ENCODE assay signal across 8 cellular contexts in the genomic region with DNA sequence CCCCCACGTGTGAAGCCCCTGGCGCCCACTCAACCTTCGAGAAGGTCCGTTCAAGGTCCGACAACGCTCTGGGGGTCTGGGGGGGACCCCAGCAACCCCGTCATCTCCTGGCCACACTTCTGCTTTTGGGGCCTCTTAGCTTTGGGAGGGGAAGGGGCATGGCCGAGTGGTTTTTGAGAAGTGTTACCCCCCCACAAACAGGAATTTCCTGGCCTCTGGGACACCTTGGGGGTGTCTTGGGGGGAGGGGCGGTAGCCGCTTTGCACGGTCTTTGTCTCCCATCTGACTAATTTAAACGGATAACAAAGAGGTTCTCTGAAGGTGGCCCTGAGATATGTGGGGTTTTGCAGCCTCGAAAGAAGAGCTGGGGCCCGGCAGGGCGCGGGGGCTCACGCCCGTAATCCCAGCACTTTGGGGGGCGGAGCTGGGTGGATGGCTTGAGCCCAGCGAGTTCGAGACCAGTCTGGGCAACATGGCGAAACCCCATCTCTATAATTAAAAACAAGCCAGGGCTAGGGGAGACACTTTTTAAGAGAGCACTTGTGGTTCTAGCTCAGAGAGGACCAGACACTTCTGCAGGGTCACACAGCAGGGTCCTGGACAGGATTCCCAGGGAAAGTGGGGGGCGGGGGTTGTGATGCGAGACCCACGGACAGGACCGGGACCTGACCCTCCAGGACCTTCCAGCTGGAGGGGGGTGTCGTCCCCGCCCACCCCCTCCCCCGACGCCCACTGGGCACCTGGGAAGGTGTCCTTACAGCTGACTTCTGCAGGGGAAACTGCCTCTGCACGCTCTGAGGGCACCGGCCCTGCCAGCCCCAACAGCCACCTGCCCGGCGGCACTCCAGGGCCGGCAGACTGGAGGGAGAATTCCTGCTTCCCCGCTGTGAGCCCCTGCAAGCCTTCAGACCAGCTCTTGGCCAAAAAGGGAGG. TPM values are rescaled to one million over a fixed set of nuclear protein-coding genes. Genes with fewer than 3 reads are reported as not detected.
DNase-seq lines count a peak whose midpoint lies in the region; ATAC-seq and TF ChIP-seq lines count a peak whose summit lies in the region.

No MANE protein-coding gene starts in this region.

- peaks cover 60% of the 10 kb centered on the region for H3K79me2 ChIP-seq in smooth muscle cell (ENCODE audit: low read depth)

- H2AFZ ChIP-seq in smooth muscle cell (ENCODE audit: low read depth) = no peak overlapping the region

- H3K36me3 ChIP-seq in KOPT-K1 (ENCODE audit: insufficient read depth, low read length) = peaks cover 3% of the 10 kb centered on the region
- H3K36me3 ChIP-seq in iPS DF 6.9 (ENCODE audit: control insufficient read depth, insufficient read depth, low read length) = peaks cover 4% of the 10 kb centered on the region
- no peaks in the 10 kb centered on the region for H3K36me3 ChIP-seq in smooth muscle cell (ENCODE audit: low read depth)

- no peaks in the 10 kb centered on the region for H3K9me3 Mint-ChIP-seq in activated naive CD8-positive, alpha-beta T cell treated with anti-CD3 and anti-CD28 coated beads, Interleukin-2, amount 50 U/mL, for 24 hours

- DNase-seq in ELR (ENCODE audit: low read depth) (peak; percentile 53), iPS DF 6.9 (ENCODE audit: low read depth, low spot score) (no peak), smooth muscle cell (lab: John Stamatoyannopoulos, UW; ENCODE audit: unreplicated experiment) (no peak), iPS-NIHi7 (ENCODE audit: extremely low spot score) (no peak), mucosa of gallbladder (ENCODE audit: low spot score) (no peak)
- peak; percentile 57 for DNase-seq in activated naive CD8-positive, alpha-beta T cell treated with anti-CD3 and anti-CD28 coated beads, Interleukin-2, amount 50 U/mL, for 24 hours

- H4K20me1 ChIP-seq in smooth muscle cell (ENCODE audit: low read depth) = peaks cover 56% of the 10 kb centered on the region

- peaks cover 9% of the 10 kb centered on the region for H3F3A ChIP-seq in smooth muscle cell (ENCODE audit: low read depth)

- TF ChIP-seq CTCF in smooth muscle cell (IDR thresholded peaks at IDR 0.05; ENCODE audit: borderline replicate concordance, insufficient read depth, poor library complexity, severe bottlenecking) = no peak

- H3K36me3 Mint-ChIP-seq in activated naive CD8-positive, alpha-beta T cell treated with anti-CD3 and anti-CD28 coated beads, Interleukin-2, amount 50 U/mL, for 24 hours (ENCODE audit: low read depth) = peaks cover 3% of the 10 kb centered on the region

- no peaks in the 10 kb centered on the region for H3K9me3 ChIP-seq in KOPT-K1 (ENCODE audit: insufficient read depth, low read length, poor library complexity, severe bottlenecking)
- H3K9me3 ChIP-seq in iPS DF 6.9 (ENCODE audit: control insufficient read depth, insufficient read depth, low read length) = no peaks in the 10 kb centered on the region
- H3K9me3 ChIP-seq in smooth muscle cell (replicated peaks; ENCODE audit: low read depth) = no peaks in the 10 kb centered on the region

- peak overlapping the region; percentile 76 for H3K27ac ChIP-seq in KOPT-K1 (ENCODE audit: low read depth, low read length, poor library complexity, severe bottlenecking)
- H3K27ac ChIP-seq in iPS DF 6.9 (ENCODE audit: low read length) = no peak overlapping the region
- peak overlapping the region; percentile 95 for H3K27ac ChIP-seq in smooth muscle cell (ENCODE audit: low read depth)

- H3K4me3 Mint-ChIP-seq in activated naive CD8-positive, alpha-beta T cell treated with anti-CD3 and anti-CD28 coated beads, Interleukin-2, amount 50 U/mL, for 24 hours = peak overlapping the region; percentile 83

- H3K4me3 ChIP-seq in iPS DF 6.9 (ENCODE audit: low read length) (peak overlapping the region; percentile 86), smooth muscle cell (peak overlapping the region; percentile 98)

- no peaks in the 10 kb centered on the region for H3K27me3 Mint-ChIP-seq in activated naive CD8-positive, alpha-beta T cell treated with anti-CD3 and anti-CD28 coated beads, Interleukin-2, amount 50 U/mL, for 24 hours

- no CpG with 5 or more reads among the region's 36 CpGs for WGBS in iPS DF 6.9 (ENCODE audit: insufficient coverage, insufficient read length)
- 2% methylated on average over 28 of the region's 36 CpGs for WGBS in smooth muscle cell (ENCODE audit: low lambda C conversion rate)

- peak overlapping the region; percentile 90 for H3K9ac ChIP-seq in smooth muscle cell (ENCODE audit: low read depth)

- H3K4me1 ChIP-seq in iPS DF 6.9 (ENCODE audit: control insufficient read depth, insufficient read depth, low read length) (0 out of 2 replicates have a peak, but pooled peaks cover 1% of the 10 kb centered on the region), smooth muscle cell (ENCODE audit: low read depth) (peaks cover 20% of the 10 kb centered on the region)

- no peaks in the 10 kb centered on the region for H3K27me3 ChIP-seq in iPS DF 6.9 (ENCODE audit: control insufficient read depth, insufficient read depth, low read length)
- H3K27me3 ChIP-seq in smooth muscle cell (ENCODE audit: low read depth) = no peaks in the 10 kb centered on the region

- peak; percentile 21 for ATAC-seq in activated naive CD8-positive, alpha-beta T cell treated with anti-CD3 and anti-CD28 coated beads, Interleukin-2, amount 50 U/mL, for 24 hours
- ATAC-seq in HG02870 (IDR thresholded peaks at IDR 0.05; ENCODE audit: unreplicated experiment) = no peak

- peak overlapping the region; percentile 41 for H3K27ac Mint-ChIP-seq in activated naive CD8-positive, alpha-beta T cell treated with anti-CD3 and anti-CD28 coated beads, Interleukin-2, amount 50 U/mL, for 24 hours

- H3K4me1 Mint-ChIP-seq in activated naive CD8-positive, alpha-beta T cell treated with anti-CD3 and anti-CD28 coated beads, Interleukin-2, amount 50 U/mL, for 24 hours = peaks cover 23% of the 10 kb centered on the region

- peak overlapping the region; percentile 99 for H3K4me2 ChIP-seq in smooth muscle cell

RNA-seq across cellular contexts. Expression of a gene that starts 0.9 kb away (rescaled TPM):
- total RNA-seq in smooth muscle cell = 150 and 155 TPM in 2 replicates
- polyA plus RNA-seq in smooth muscle cell = 392 and 404 TPM in 2 replicates
- total RNA-seq in mucosa of gallbladder = 104 TPM

RNA-seq across cellular contexts. Expression of a gene that starts 6.0 kb away (rescaled TPM):
- total RNA-seq in smooth muscle cell = not detected in 2 replicates
- not detected in 2 replicates for polyA plus RNA-seq in smooth muscle cell
- total RNA-seq in mucosa of gallbladder = not detected

RNA-seq across cellular contexts. Expression of a gene that starts 6.4 kb away (rescaled TPM):
- total RNA-seq in smooth muscle cell (112 and 133 TPM in 2 replicates), mucosa of gallbladder (182 TPM)
- 232 and 301 TPM in 2 replicates for polyA plus RNA-seq in smooth muscle cell

RNA-seq across cellular contexts. Expression of a gene that starts 12.6 kb away (rescaled TPM):
- total RNA-seq in smooth muscle cell (4.1 and 5.0 TPM in 2 replicates), mucosa of gallbladder (49.0 TPM)
- 11.8 and 26.5 TPM in 2 replicates for polyA plus RNA-seq in smooth muscle cell

RNA-seq across cellular contexts. Expression of a gene that starts 27.1 kb away (rescaled TPM):
- 1.2 and 12.6 TPM in 2 replicates for total RNA-seq in smooth muscle cell
- 1.2 and 3.6 TPM in 2 replicates for polyA plus RNA-seq in smooth muscle cell
- total RNA-seq in mucosa of gallbladder = 0.06 TPM

Comparison
In these comparisons a context has a peak if more than half of its experiments do, and no peak if none do; other contexts are left out.
1. DNase-seq: peak in ELR (single experiment) and activated naive CD8-positive, alpha-beta T cell treated with anti-CD3 and anti-CD28 coated beads, Interleukin-2, amount 50 U/mL, for 24 hours (single experiment); none in iPS DF 6.9 (single experiment), smooth muscle cell (single experiment), iPS-NIHi7 (single experiment) and mucosa of gallbladder (single experiment).